Comparison of ENCODE assay signal across 18 cellular contexts in the genomic region with DNA sequence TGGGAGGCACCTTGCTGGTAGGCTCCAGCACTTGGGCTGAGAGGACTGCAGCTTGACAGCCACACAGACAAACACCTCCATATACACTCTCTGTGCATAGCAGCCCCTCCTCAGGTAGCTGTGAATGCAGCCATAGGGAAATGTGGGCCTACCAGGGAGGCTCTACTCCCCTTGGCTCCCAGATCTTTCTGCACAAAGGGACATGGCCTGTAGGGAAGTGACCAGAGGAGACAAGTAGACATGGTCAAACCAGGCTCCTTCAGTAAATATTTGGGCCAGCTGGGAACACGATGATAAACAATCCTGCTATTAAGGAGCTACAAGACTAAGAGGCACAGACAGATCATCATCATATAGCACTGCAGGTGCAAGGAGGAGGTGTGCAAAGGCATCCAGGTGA. TPM values are rescaled to one million over a fixed set of nuclear protein-coding genes. Genes with fewer than 3 reads are reported as not detected.
A peak's percentile ranks its signal among the peaks of the same experiment; 100 is the strongest.
DNase-seq lines count a peak whose midpoint lies in the region; TF ChIP-seq lines count a peak whose summit lies in the region.
"Had no signal": no experiment of that assay in that cellular context is flagged by ENCODE, and none has a peak within 500 bp of the region (broad histone marks: within the 10 kb centered on the region; RNA-seq: fewer than 3 reads in every experiment).

No MANE protein-coding gene starts in this region.

- no peak overlapping the region for H3K27ac ChIP-seq in coronary artery
- H3K27ac ChIP-seq in substantia nigra (ENCODE audit: low read depth, low read length, poor library complexity, severe bottlenecking): no peak overlapping the region
- H3K27ac ChIP-seq: 22Rv1; BLaER1 treated with 17β-estradiol and CSF1 and Interleukin-3, amounts not matched to agents 10 nM and 100 nM had no signal

- H3K9me3 Mint-ChIP-seq in type B pancreatic cell (no peaks in the 10 kb centered on the region), glutamatergic neuron (ENCODE audit: unreplicated experiment) (peaks cover 2% of the 10 kb centered on the region)
- H3K9me3 Mint-ChIP-seq: CD4-positive, alpha-beta T cell; CD8-positive, alpha-beta memory T cell had no signal

- peak; percentile 15 for DNase-seq in DMS53 (lab: John Stamatoyannopoulos, UW)
- no peak for DNase-seq in DMS53 treated with DMSO at 0.1 percent for 48 hours (lab: John Stamatoyannopoulos, UW; ENCODE audit: unreplicated experiment)
- DNase-seq in coronary artery (ENCODE audit: low spot score): peak; percentile 40
- peak; percentile 16 for DNase-seq in type B pancreatic cell (ENCODE audit: extremely low spot score, unreplicated experiment)
- DNase-seq in glutamatergic neuron: no peak
- DNase-seq in substantia nigra (lab: John Stamatoyannopoulos, UW): no peak
- DNase-seq: AML-193; BE2C; CD4-positive, alpha-beta T cell; CD8-positive, alpha-beta memory T cell; DMS 273 treated with DMSO at 0.1 percent for 48 hours; DND-41; GOT3; H7; HCEC 1CT had no signal

- peaks cover 10% of the 10 kb centered on the region for H3K27me3 Mint-ChIP-seq in type B pancreatic cell
- no peaks in the 10 kb centered on the region for H3K27me3 Mint-ChIP-seq in glutamatergic neuron (ENCODE audit: unreplicated experiment)

- no peak for TF ChIP-seq CTCF in coronary artery (IDR thresholded peaks at IDR 0.05)
- no peak for TF ChIP-seq CTCF in type B pancreatic cell (conservative IDR thresholded peaks at IDR 0.05)
- no peak for TF ChIP-seq CTCF in glutamatergic neuron (IDR thresholded peaks at IDR 0.05; ENCODE audit: partially characterized antibody, unreplicated experiment)

- no peak overlapping the region for H3K27ac Mint-ChIP-seq in type B pancreatic cell
- no peak overlapping the region for H3K27ac Mint-ChIP-seq in glutamatergic neuron (ENCODE audit: unreplicated experiment)
- H3K27ac Mint-ChIP-seq: CD4-positive, alpha-beta T cell; CD8-positive, alpha-beta memory T cell had no signal

- H3K4me3 ChIP-seq in coronary artery: no peak overlapping the region
- H3K4me3 ChIP-seq: BLaER1 treated with 17β-estradiol and CSF1 and Interleukin-3, amounts not matched to agents 10 nM and 100 nM had no signal

- H3K4me1 Mint-ChIP-seq in type B pancreatic cell (ENCODE audit: unreplicated experiment) (no peaks in the 10 kb centered on the region), glutamatergic neuron (ENCODE audit: low read depth, unreplicated experiment) (no peaks in the 10 kb centered on the region)
- H3K4me1 Mint-ChIP-seq: CD14-positive monocyte; CD8-positive, alpha-beta memory T cell had no signal

- no peak overlapping the region for H3K4me3 Mint-ChIP-seq in type B pancreatic cell
- H3K4me3 Mint-ChIP-seq in glutamatergic neuron (ENCODE audit: unreplicated experiment): no peak overlapping the region
- H3K4me3 Mint-ChIP-seq: CD14-positive monocyte; CD4-positive, alpha-beta T cell; CD8-positive, alpha-beta memory T cell had no signal

- H3K36me3 Mint-ChIP-seq in type B pancreatic cell (no peaks in the 10 kb centered on the region), glutamatergic neuron (ENCODE audit: unreplicated experiment) (no peaks in the 10 kb centered on the region)
- H3K36me3 Mint-ChIP-seq: CD14-positive monocyte; CD8-positive, alpha-beta memory T cell had no signal

RNA-seq across cellular contexts. Expression of gene PDCL3, which starts 35.9 kb away (rescaled TPM):
- total RNA-seq in type B pancreatic cell (ENCODE audit: low replicate concordance): 20.2 and 23.1 TPM in 2 replicates
- 24.9 TPM for total RNA-seq in glutamatergic neuron (ENCODE audit: unreplicated experiment)

RNA-seq across cellular contexts. Expression of gene NMS, which starts 56.6 kb away (rescaled TPM):
- total RNA-seq in type B pancreatic cell (ENCODE audit: low replicate concordance) (not detected in 2 replicates), glutamatergic neuron (ENCODE audit: unreplicated experiment) (not detected)
- total RNA-seq: CD4-positive, alpha-beta T cell; CD8-positive, alpha-beta memory T cell; H7 had no signal

Comparison
In these comparisons a context has a peak if more than half of its experiments do, and no peak if none do; other contexts are left out.
1. DNase-seq: peak in DMS53 (single experiment), coronary artery (single experiment) and type B pancreatic cell (single experiment); none in DMS53 treated with DMSO at 0.1 percent for 48 hours (single experiment), glutamatergic neuron (single experiment) and substantia nigra (0 of 49).